18 cellular contexts compared by ENCODE assay signal in the genomic region with DNA sequence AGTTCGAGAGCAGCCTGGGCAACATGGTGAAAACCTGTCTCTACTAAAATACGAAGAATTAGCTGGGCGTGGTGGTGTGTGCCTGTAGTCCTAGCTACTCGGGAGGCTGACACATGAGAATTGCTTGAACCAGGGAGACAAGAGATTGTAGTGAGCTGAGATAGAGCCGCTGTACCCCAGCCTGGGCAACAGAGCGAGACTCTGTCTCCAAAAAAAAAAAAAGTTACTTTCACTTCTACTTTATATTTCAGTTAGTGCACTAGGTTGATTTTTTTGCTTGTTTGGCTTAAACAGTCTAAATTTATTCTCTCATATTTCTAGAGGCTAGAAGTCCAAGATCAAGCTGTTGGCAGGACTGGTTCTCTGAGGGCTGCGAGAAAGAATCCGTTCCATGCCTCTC. TPM values are rescaled to one million over a fixed set of nuclear protein-coding genes. Genes with fewer than 3 reads are reported as not detected.
A peak's percentile ranks its signal among the peaks of the same experiment; 100 is the strongest.
DNase-seq lines count a peak whose midpoint lies in the region; ATAC-seq, FAIRE-seq and TF ChIP-seq lines count a peak whose summit lies in the region.
"Had no signal": no experiment of that assay in that cellular context is flagged by ENCODE, and none has a peak within 500 bp of the region (broad histone marks: within the 10 kb centered on the region; RNA-seq: fewer than 3 reads in every experiment).

No MANE protein-coding gene starts in this region.

- H4K20me1 ChIP-seq in BLaER1 treated with 17β-estradiol and CSF1 and Interleukin-3, amounts not matched to agents 10 nM and 100 nM = 0 out of 22 replicates have a peak, but pooled peaks cover 0 to 5% (median 0%) of the 10 kb centered on the region in 11 experiments

- 70 to 81% methylated on average over 3 to 8 of the region's 8 CpGs for WGBS in transverse colon (ENCODE audit: low coverage in 1 of 2), 2 donors

- peak overlapping the region; percentile 70 for H3K4me3 Mint-ChIP-seq in activated B cell treated with CpG ODN at 0.5 μM for 24 hours
- no peak overlapping the region for H3K4me3 Mint-ChIP-seq in stimulated activated effector memory CD8-positive, alpha-beta T cell treated with anti-CD3 and anti-CD28 coated beads, Interleukin-12 subunit alpha, Interleukin-12 subunit beta, amount 100 ng/mL, for 72 hours
- H3K4me3 Mint-ChIP-seq: CD8-positive, alpha-beta memory T cell had no signal

- no peaks in the 10 kb centered on the region for H3K9me3 Mint-ChIP-seq in activated B cell treated with CpG ODN at 0.5 μM for 24 hours
- H3K9me3 Mint-ChIP-seq in stimulated activated effector memory CD8-positive, alpha-beta T cell treated with anti-CD3 and anti-CD28 coated beads, Interleukin-12 subunit alpha, Interleukin-12 subunit beta, amount 100 ng/mL, for 72 hours = no peaks in the 10 kb centered on the region
- H3K9me3 Mint-ChIP-seq: CD8-positive, alpha-beta memory T cell had no signal

- H3K4me1 Mint-ChIP-seq in activated B cell treated with CpG ODN at 0.5 μM for 24 hours = peaks cover 48% of the 10 kb centered on the region
- H3K4me1 Mint-ChIP-seq in stimulated activated effector memory CD8-positive, alpha-beta T cell treated with anti-CD3 and anti-CD28 coated beads, Interleukin-12 subunit alpha, Interleukin-12 subunit beta, amount 100 ng/mL, for 72 hours = peaks cover 23% of the 10 kb centered on the region

- no peak for TF ChIP-seq CTCF in activated B cell treated with CpG ODN at 0.5 μM for 24 hours (IDR thresholded peaks at IDR 0.05)
- no peak for TF ChIP-seq CTCF in transverse colon (IDR thresholded peaks at IDR 0.05)

- peak overlapping the region; percentile 82 for H3K27ac Mint-ChIP-seq in activated B cell treated with CpG ODN at 0.5 μM for 24 hours
- peak overlapping the region; percentile 53 for H3K27ac Mint-ChIP-seq in stimulated activated effector memory CD8-positive, alpha-beta T cell treated with anti-CD3 and anti-CD28 coated beads, Interleukin-12 subunit alpha, Interleukin-12 subunit beta, amount 100 ng/mL, for 72 hours

- DNase-seq in GM18507 (ENCODE audit: extremely low spot score, insufficient read length, low read depth) (no peak), activated B cell treated with CpG ODN at 0.5 μM for 24 hours (no peak), COLO829 (ENCODE audit: low spot score) (no peak), transverse colon (no peak)
- DNase-seq in stimulated activated effector memory CD8-positive, alpha-beta T cell treated with anti-CD3 and anti-CD28 coated beads, Interleukin-12 subunit alpha, Interleukin-12 subunit beta, amount 100 ng/mL, for 72 hours (ENCODE audit: low spot score in 2 of 2) = no peak
- DNase-seq: CD8-positive, alpha-beta memory T cell; H7; NCI-H1105; NCI-H1694 treated with DMSO at 0.1 percent for 48 hours; NCI-H345; NCI-H69; NK-92 treated with Interleukin-12 subunit alpha and Interleukin-12 subunit beta, amount 100 ng/mL, for 24 hours; PC-3 had no signal

- peak; percentile 75 for FAIRE-seq in GM18507 (lab: Jason Lieb, UNC)

- intact Hi-C loops in activated B cell treated with CpG ODN at 0.5 μM for 24 hours (cut with micrococcal nuclease) (loop anchor here (1.0 to 5.0 kb wide), 4 partner anchors 14 to 223 kb away; no protein-coding TSS in a partner anchor), transverse colon (cut with DNase I; ENCODE audit: low total_unique reads) (no loop called here)

- H3K4me3 ChIP-seq in BLaER1 treated with 17β-estradiol and CSF1 and Interleukin-3, amounts not matched to agents 10 nM and 100 nM = no peak overlapping the region
- no peak overlapping the region for H3K4me3 ChIP-seq in transverse colon

- H3K4me2 ChIP-seq in BLaER1 treated with 17β-estradiol and CSF1 and Interleukin-3, amounts not matched to agents 10 nM and 100 nM = peak overlapping the region; percentile 10 to 61 (median 35); a peak in 19 of 22 replicates

- TF ChIP-seq EP300 in transverse colon (IDR thresholded peaks at IDR 0.05; ENCODE audit: low read depth) = no peak

- H3K36me3 ChIP-seq in BLaER1 treated with 17β-estradiol and CSF1 and Interleukin-3, amounts not matched to agents 10 nM and 100 nM = peaks cover 0 to 20% (median 5%) of the 10 kb centered on the region in 11 experiments; a peak in 10 of 22 replicates
- no peaks in the 10 kb centered on the region for H3K36me3 ChIP-seq in transverse colon

- POLR2A ChIA-PET in activated B cell treated with CpG ODN at 0.5 μM for 24 hours (lab: Charles Lee) = interaction anchor here (0.6 to 2.8 kb wide), 11 partner anchors 8 to 866 kb away, joined by 3 to 20 read pairs (median 6); a partner anchor contains a TSS

- in situ Hi-C loops in transverse colon (cut with MboI; ENCODE audit: low pct_ligation_motif_present in 1 of 4, low pct_unique_long_range_greater_than_20kb in 1 of 4, low sequenced_read_pairs in 3 of 4) = loop anchor here in 2 of 4 donors (10.0 kb wide), 1 partner anchor 218 kb away; no protein-coding TSS in a partner anchor

- no peak for TF ChIP-seq POLR2A in transverse colon (IDR thresholded peaks at IDR 0.05)

- CTCF ChIA-PET in activated B cell treated with CpG ODN at 0.5 μM for 24 hours (lab: Charles Lee) = interaction anchor here (1.0 to 2.0 kb wide), 5 partner anchors 15 to 125 kb away, joined by 5 to 9 read pairs (median 7); a partner anchor contains a TSS

- H3K9me3 ChIP-seq in BLaER1 treated with 17β-estradiol and CSF1 and Interleukin-3, amounts not matched to agents 10 nM and 100 nM (replicated peaks in 1 of 11) = no peaks in the 10 kb centered on the region
- no peaks in the 10 kb centered on the region for H3K9me3 ChIP-seq in transverse colon

- H3K36me3 Mint-ChIP-seq in activated B cell treated with CpG ODN at 0.5 μM for 24 hours (ENCODE audit: low read depth) = peaks cover 17% of the 10 kb centered on the region
- H3K36me3 Mint-ChIP-seq in stimulated activated effector memory CD8-positive, alpha-beta T cell treated with anti-CD3 and anti-CD28 coated beads, Interleukin-12 subunit alpha, Interleukin-12 subunit beta, amount 100 ng/mL, for 72 hours = peaks cover 65% of the 10 kb centered on the region

- H3K4me1 ChIP-seq in BLaER1 treated with 17β-estradiol and CSF1 and Interleukin-3, amounts not matched to agents 10 nM and 100 nM = peaks cover 13 to 63% (median 34%) of the 10 kb centered on the region in 10 experiments
- peaks cover 0 to 7% (median 0%) of the 10 kb centered on the region in 4 donors for H3K4me1 ChIP-seq in transverse colon

- H3K27ac ChIP-seq in BLaER1 treated with 17β-estradiol and CSF1 and Interleukin-3, amounts not matched to agents 10 nM and 100 nM = peak overlapping the region in 4 of 11 experiments; percentile 5 to 24 (median 13); a peak in 2 of 22 replicates
- no peak overlapping the region for H3K27ac ChIP-seq in transverse colon

- ATAC-seq in activated B cell treated with CpG ODN at 0.5 μM for 24 hours (ENCODE audit: low read depth) = peak; percentile 78
- no peak for ATAC-seq in stimulated activated effector memory CD8-positive, alpha-beta T cell treated with anti-CD3 and anti-CD28 coated beads, Interleukin-12 subunit alpha, Interleukin-12 subunit beta, amount 100 ng/mL, for 72 hours
- no peak for ATAC-seq in GM21576 (IDR thresholded peaks at IDR 0.05; ENCODE audit: unreplicated experiment)
- ATAC-seq: PC-3 had no signal

- no peak overlapping the region for H3K9ac ChIP-seq in BLaER1 treated with 17β-estradiol and CSF1 and Interleukin-3, amounts not matched to agents 10 nM and 100 nM

- H3K27me3 ChIP-seq in BLaER1 treated with 17β-estradiol and CSF1 and Interleukin-3, amounts not matched to agents 10 nM and 100 nM = no peaks in the 10 kb centered on the region; a peak in 1 of 22 replicates
- H3K27me3 ChIP-seq in transverse colon = no peaks in the 10 kb centered on the region

- no peaks in the 10 kb centered on the region for H3K27me3 Mint-ChIP-seq in activated B cell treated with CpG ODN at 0.5 μM for 24 hours

RNA-seq across cellular contexts. Expression of a gene that starts 13.4 kb away (rescaled TPM):
- total RNA-seq in activated B cell treated with CpG ODN at 0.5 μM for 24 hours = 15.5 TPM in 2 replicates
- 10 to 100 TPM in 1 of 4 donors, 1 to 10 TPM in 3; 2.2 to 17.7 (median 3.7) TPM for total RNA-seq in transverse colon

RNA-seq across cellular contexts. Expression of a gene that starts 19.5 kb away (rescaled TPM):
- total RNA-seq in activated B cell treated with CpG ODN at 0.5 μM for 24 hours (22.2 and 23.0 TPM in 2 replicates), transverse colon (1 to 10 TPM in 2 of 4 donors, under 1 TPM in 1, not detected in 1; 0.41 to 1.9 (median 1.9) TPM)
- total RNA-seq: A673, HT1080, PC-3, SK-MEL-5 had no signal

RNA-seq across cellular contexts. Expression of a gene that starts 36.7 kb away (rescaled TPM):
- total RNA-seq in activated B cell treated with CpG ODN at 0.5 μM for 24 hours (0.66 and 0.73 TPM in 2 replicates), transverse colon (100 to 1,000 TPM in 3 of 4 donors, 10 to 100 TPM in 1; 57.9 to 312 (median 143) TPM)

Comparison
In these comparisons a context has a peak if more than half of its experiments do, and no peak if none do; other contexts are left out.
1. RNA of a gene that starts 36.7 kb away (total RNA-seq): 57.9 to 312 TPM in transverse colon; 0.66 to 0.73 TPM in activated B cell treated with CpG ODN at 0.5 μM for 24 hours; every median in the first group is over 10 times any median in the second.